Comparison of ENCODE assay signal across 28 cellular contexts in the genomic region with DNA sequence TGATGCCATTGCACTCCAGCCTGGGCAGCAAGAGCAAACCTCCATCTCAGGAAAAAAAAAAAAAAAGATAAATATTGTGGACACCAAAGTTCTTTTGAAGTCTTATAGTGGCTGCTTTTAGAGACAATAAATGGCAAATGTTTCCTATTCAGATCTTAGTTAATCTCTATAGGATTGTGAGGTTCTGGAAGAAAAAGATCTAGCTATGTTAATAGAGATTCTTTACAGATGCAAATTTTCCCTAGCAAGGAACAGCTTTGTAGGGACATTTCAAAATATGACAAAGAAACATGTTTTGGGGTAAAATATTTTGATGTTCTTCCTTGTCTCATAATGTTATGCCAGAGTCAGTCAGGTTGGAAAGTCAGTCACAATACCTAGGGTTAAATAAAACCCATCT.
"Had no signal": no experiment of that assay in that cellular context is flagged by ENCODE, and none has a peak within 500 bp of the region (broad histone marks: within the 10 kb centered on the region; RNA-seq: fewer than 3 reads in every experiment).

No MANE protein-coding gene starts in this region.

- H3K27me3 Mint-ChIP-seq: stimulated activated naive CD8-positive, alpha-beta T cell treated with anti-CD3 and anti-CD28 coated beads, Interleukin-15, Interleukin-2, amounts not matched to agents 100 ng/mL and 50 ng/mL, for 24 hours had no signal

- H3K27ac Mint-ChIP-seq: stimulated activated effector memory CD8-positive, alpha-beta T cell treated with anti-CD3 and anti-CD28 coated beads, Interleukin-12 subunit alpha, Interleukin-12 subunit beta, amount 100 ng/mL, for 72 hours; stimulated activated memory B cell treated with anti-CD40 and anti-IgM and Interleukin-4, amounts not matched to agents 10 μg/mL and 1 μg/mL and 100 μg/mL, for 72 hours; stimulated activated naive B cell treated with anti-CD40 and anti-IgM and Interleukin-4, amounts not matched to agents 10 μg/mL and 1 μg/mL and 100 μg/mL, for 72 hours; stimulated activated naive CD8-positive, alpha-beta T cell treated with anti-CD3 and anti-CD28 coated beads, Interleukin-15, amount 100 ng/mL, for 72 hours; stimulated activated naive CD8-positive, alpha-beta T cell treated with anti-CD3 and anti-CD28 coated beads, Interleukin-15, Interleukin-2, amounts not matched to agents 100 ng/mL and 50 ng/mL, for 24 hours; type B pancreatic cell had no signal

- H3K36me3 Mint-ChIP-seq: stimulated activated effector memory CD8-positive, alpha-beta T cell treated with anti-CD3 and anti-CD28 coated beads, Interleukin-12 subunit alpha, Interleukin-12 subunit beta, amount 100 ng/mL, for 72 hours; stimulated activated memory B cell treated with anti-CD40 and anti-IgM and Interleukin-4, amounts not matched to agents 10 μg/mL and 1 μg/mL and 100 μg/mL, for 72 hours; stimulated activated naive B cell treated with anti-CD40 and anti-IgM and Interleukin-4, amounts not matched to agents 10 μg/mL and 1 μg/mL and 100 μg/mL, for 72 hours; type B pancreatic cell had no signal

- H3K27me3 ChIP-seq: suprapubic skin, testis, thyroid gland, upper lobe of left lung, uterus, vagina had no signal

- H3K4me1 Mint-ChIP-seq: stimulated activated effector memory CD8-positive, alpha-beta T cell treated with anti-CD3 and anti-CD28 coated beads, Interleukin-12 subunit alpha, Interleukin-12 subunit beta, amount 100 ng/mL, for 72 hours; stimulated activated memory B cell treated with anti-CD40 and anti-IgM and Interleukin-4, amounts not matched to agents 10 μg/mL and 1 μg/mL and 100 μg/mL, for 72 hours; stimulated activated naive B cell treated with anti-CD40 and anti-IgM and Interleukin-4, amounts not matched to agents 10 μg/mL and 1 μg/mL and 100 μg/mL, for 72 hours; stimulated activated naive CD8-positive, alpha-beta T cell treated with anti-CD3 and anti-CD28 coated beads, Interleukin-15, amount 100 ng/mL, for 72 hours had no signal

- ATAC-seq: stimulated activated effector memory CD8-positive, alpha-beta T cell treated with anti-CD3 and anti-CD28 coated beads, Interleukin-12 subunit alpha, Interleukin-12 subunit beta, amount 100 ng/mL, for 72 hours; stimulated activated memory B cell treated with anti-CD40 and anti-IgM and Interleukin-4, amounts not matched to agents 10 μg/mL and 1 μg/mL and 100 μg/mL, for 72 hours; stimulated activated naive B cell treated with anti-CD40 and anti-IgM and Interleukin-4, amounts not matched to agents 10 μg/mL and 1 μg/mL and 100 μg/mL, for 72 hours; stimulated activated naive CD8-positive, alpha-beta T cell treated with anti-CD3 and anti-CD28 coated beads, Interleukin-15, amount 100 ng/mL, for 72 hours; stimulated activated naive CD8-positive, alpha-beta T cell treated with anti-CD3 and anti-CD28 coated beads, Interleukin-15, Interleukin-2, amounts not matched to agents 100 U/mL and 50 U/mL, for 24 hours; upper lobe of right lung had no signal

- H3K27ac ChIP-seq: stomach, suprapubic skin, testis, thoracic aorta, thyroid gland, tibial artery, tibial nerve, transverse colon, upper lobe of left lung, upper lobe of right lung, uterus, vagina had no signal

- H3K4me1 ChIP-seq: testis, tibial artery, tibial nerve, transverse colon, upper lobe of left lung, upper lobe of right lung, uterus, vagina had no signal

- H3K36me3 ChIP-seq: stomach, suprapubic skin, thoracic aorta, thyroid gland, tibial artery, tibial nerve, transverse colon, upper lobe of left lung, upper lobe of right lung, uterus, vagina had no signal

- H3K9me3 ChIP-seq: stomach, suprapubic skin, testis, thoracic aorta, thyroid gland, tibial artery, tibial nerve, transverse colon, upper lobe of left lung, upper lobe of right lung, uterus, vagina had no signal

- FAIRE-seq: urothelium cell line had no signal

- H3K4me3 Mint-ChIP-seq: stimulated activated effector memory CD8-positive, alpha-beta T cell treated with anti-CD3 and anti-CD28 coated beads, Interleukin-12 subunit alpha, Interleukin-12 subunit beta, amount 100 ng/mL, for 72 hours; stimulated activated memory B cell treated with anti-CD40 and anti-IgM and Interleukin-4, amounts not matched to agents 10 μg/mL and 1 μg/mL and 100 μg/mL, for 72 hours; stimulated activated naive B cell treated with anti-CD40 and anti-IgM and Interleukin-4, amounts not matched to agents 10 μg/mL and 1 μg/mL and 100 μg/mL, for 72 hours; stimulated activated naive CD8-positive, alpha-beta T cell treated with anti-CD3 and anti-CD28 coated beads, Interleukin-15, amount 100 ng/mL, for 72 hours; stimulated activated naive CD8-positive, alpha-beta T cell treated with anti-CD3 and anti-CD28 coated beads, Interleukin-15, Interleukin-2, amounts not matched to agents 100 ng/mL and 50 ng/mL, for 24 hours; type B pancreatic cell had no signal

- DNase-seq: stimulated activated CD4-positive, alpha-beta T cell treated with anti-CD3 and anti-CD28 coated beads, Interleukin-2, amount 100 ng/mL, for 48 hours; stimulated activated CD4-positive, alpha-beta T cell treated with anti-CD3 and anti-CD28 coated beads, Interleukin-4, amount 100 ng/mL, for 1 hour; stimulated activated CD4-positive, alpha-beta T cell treated with anti-CD3 and anti-CD28 coated beads, Interleukin-4, amount 100 ng/mL, for 24 hours; stimulated activated CD4-positive, alpha-beta T cell treated with anti-CD3 and anti-CD28 coated beads, Interleukin-4, amount 100 ng/mL, for 4 hours; stimulated activated CD8-positive, alpha-beta memory T cell treated with anti-CD3 and anti-CD28 coated beads, Interleukin-4, amount 100 ng/mL, for 48 hours; stimulated activated naive B cell treated with anti-CD40 and anti-IgM and Interleukin-4, amounts not matched to agents 10 μg/mL and 1 μg/mL and 100 μg/mL, for 72 hours; stimulated activated naive CD4-positive, alpha-beta T cell; stimulated activated naive CD4-positive, alpha-beta T cell treated with Interleukin-2 at 50 U/mL for 16 hours; stimulated activated naive CD8-positive, alpha-beta T cell treated with anti-CD3 and anti-CD28 coated beads, Interleukin-15, amount 100 ng/mL, for 72 hours; stimulated activated naive CD8-positive, alpha-beta T cell treated with anti-CD3 and anti-CD28 coated beads, Interleukin-15, Interleukin-2, amounts not matched to agents 100 U/mL and 50 U/mL, for 24 hours; stomach; testis; tibial artery; transverse colon; trophoblast cell; upper lobe of left lung; upper lobe of right lung; uterus had no signal

- H3K4me3 ChIP-seq: stomach, suprapubic skin, testis, thoracic aorta, thyroid gland, tibial artery, tibial nerve, transverse colon, upper lobe of left lung, upper lobe of right lung, uterus, vagina had no signal

- H3K9me3 Mint-ChIP-seq: stimulated activated effector memory CD8-positive, alpha-beta T cell treated with anti-CD3 and anti-CD28 coated beads, Interleukin-12 subunit alpha, Interleukin-12 subunit beta, amount 100 ng/mL, for 72 hours; stimulated activated memory B cell treated with anti-CD40 and anti-IgM and Interleukin-4, amounts not matched to agents 10 μg/mL and 1 μg/mL and 100 μg/mL, for 72 hours; stimulated activated naive B cell treated with anti-CD40 and anti-IgM and Interleukin-4, amounts not matched to agents 10 μg/mL and 1 μg/mL and 100 μg/mL, for 72 hours; stimulated activated naive CD8-positive, alpha-beta T cell treated with anti-CD3 and anti-CD28 coated beads, Interleukin-15, amount 100 ng/mL, for 72 hours; stimulated activated naive CD8-positive, alpha-beta T cell treated with anti-CD3 and anti-CD28 coated beads, Interleukin-15, Interleukin-2, amounts not matched to agents 100 ng/mL and 50 ng/mL, for 24 hours; type B pancreatic cell had no signal
